In the genomic region with DNA sequence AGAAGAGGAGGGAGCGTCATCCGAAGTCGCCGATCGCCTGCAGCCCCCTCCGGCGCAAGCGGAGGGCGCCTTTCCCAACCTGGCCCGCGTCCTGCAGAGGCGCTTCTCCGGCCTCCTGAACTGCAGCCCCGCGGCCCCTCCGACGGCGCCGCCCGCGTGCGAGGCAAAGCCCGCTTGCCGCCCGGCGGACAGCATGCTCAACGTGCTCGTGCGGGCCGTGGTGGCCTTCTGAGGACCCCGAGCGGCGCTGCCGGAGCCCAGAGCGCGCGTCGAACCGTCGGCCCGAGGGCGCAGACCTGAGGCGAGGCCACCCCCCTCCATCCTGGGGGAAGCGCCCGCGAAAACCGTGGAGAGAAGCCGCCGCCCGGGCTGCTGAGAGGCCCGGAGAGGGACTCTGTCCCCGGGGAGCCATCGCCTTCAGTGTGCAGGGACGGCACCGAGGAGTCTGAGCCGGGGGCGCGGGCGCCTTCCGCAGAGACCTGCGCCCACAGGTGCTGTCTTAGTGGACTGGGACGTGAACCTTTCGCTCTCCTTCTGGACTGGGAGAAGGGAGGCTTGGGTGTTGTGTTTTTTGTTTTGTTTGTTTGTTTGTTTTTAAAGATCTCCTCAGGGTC, we compare ENCODE assay signal across 8 cellular contexts. TPM values are rescaled to one million over a fixed set of nuclear protein-coding genes. Genes with fewer than 3 reads are reported as not detected.
DNase-seq lines count a peak whose midpoint lies in the region; ATAC-seq and TF ChIP-seq lines count a peak whose summit lies in the region.

No MANE protein-coding gene starts in this region.

- H3K27me3 ChIP-seq in brain microvascular endothelial cell (replicated peaks) = no peaks in the 10 kb centered on the region
- H3K27me3 ChIP-seq in suprapubic skin = no peaks in the 10 kb centered on the region

- H3K4me1 ChIP-seq in suprapubic skin = peaks cover 32% of the 10 kb centered on the region

- H3K9me3 ChIP-seq in suprapubic skin = no peaks in the 10 kb centered on the region

- TF ChIP-seq POLR2A in suprapubic skin (IDR thresholded peaks at IDR 0.05) = no peak

- DNase-seq in DMS53 (lab: John Stamatoyannopoulos, UW) (peak; percentile 66), DMS53 treated with DMSO at 0.1 percent for 48 hours (lab: John Stamatoyannopoulos, UW; ENCODE audit: unreplicated experiment) (no peak), NOMO-1 treated with dmso at 0.1 percent for 144 hours (lab: John Stamatoyannopoulos, UW; ENCODE audit: unreplicated experiment) (peak; percentile 66), brain microvascular endothelial cell (no peak), left lobe of liver (ENCODE audit: low spot score) (peak; percentile 63), suprapubic skin (ENCODE audit: low spot score in 2 of 2) (no peak), Ammon's horn (ENCODE audit: low spot score) (no peak)
- no peak for DNase-seq in stimulated activated naive CD4-positive, alpha-beta T cell treated with Interleukin-2 at 50 U/mL for 16 hours (lab: John Stamatoyannopoulos, UW)

- H3K4me3 ChIP-seq in brain microvascular endothelial cell (ENCODE audit: low read depth, low read length) = peak overlapping the region; percentile 99
- H3K4me3 ChIP-seq in suprapubic skin = peak overlapping the region; percentile 79

- H3K36me3 ChIP-seq in brain microvascular endothelial cell (replicated peaks) = peaks cover 14% of the 10 kb centered on the region
- no peaks in the 10 kb centered on the region for H3K36me3 ChIP-seq in suprapubic skin

- in situ Hi-C loops in brain microvascular endothelial cell (cut with HindIII; ENCODE audit: low pct_ligation_motif_present, low sequenced_read_pairs) = no loop called here

- TF ChIP-seq EP300 in suprapubic skin (IDR thresholded peaks at IDR 0.05) = no peak

- ATAC-seq in left lobe of liver = no peak

- H3K27ac ChIP-seq in brain microvascular endothelial cell (peak overlapping the region; percentile 91), suprapubic skin (peak overlapping the region; percentile 97)

- TF ChIP-seq CTCF in brain microvascular endothelial cell (IDR thresholded peaks at IDR 0.05; ENCODE audit: low read depth, low read length, missing control alignments) (no peak), suprapubic skin (IDR thresholded peaks at IDR 0.05) (no peak)

- 0% methylated on average over 10 of the region's 63 CpGs for WGBS in suprapubic skin

RNA-seq across cellular contexts. Expression of gene IER2, which starts 3.5 kb away (rescaled TPM):
- total RNA-seq in left lobe of liver (26.5 TPM), suprapubic skin (100 to 1,000 TPM; 154 to 377 (median 214) TPM)

RNA-seq across cellular contexts. Expression of gene STX10, which starts 3.6 kb away (rescaled TPM):
- total RNA-seq in left lobe of liver (22.7 TPM), suprapubic skin (100 to 1,000 TPM in 1 of 4 donors, 10 to 100 TPM in 3; 71.9 to 110 (median 82.2) TPM)

RNA-seq across cellular contexts. Expression of gene NACC1, which starts 35.7 kb away (rescaled TPM):
- total RNA-seq in left lobe of liver = 26.7 TPM
- 10 to 100 TPM; 13.4 to 47.6 (median 35.3) TPM for total RNA-seq in suprapubic skin

RNA-seq across cellular contexts. Expression of gene TRMT1, which starts 37.2 kb away (rescaled TPM):
- 15.8 TPM for total RNA-seq in left lobe of liver
- total RNA-seq in suprapubic skin = 10 to 100 TPM; 35.1 to 46.2 (median 40.6) TPM

RNA-seq across cellular contexts. Expression of gene LYL1, which starts 51.1 kb away (rescaled TPM):
- total RNA-seq in left lobe of liver (1.5 TPM), suprapubic skin (1 to 10 TPM; 1.5 to 2.7 (median 2.2) TPM)

Comparison
In these comparisons a context has a peak if more than half of its experiments do, and no peak if none do; other contexts are left out.
1. DNase-seq: peak in DMS53 (single experiment), NOMO-1 treated with dmso at 0.1 percent for 144 hours (single experiment) and left lobe of liver (single experiment); none in DMS53 treated with DMSO at 0.1 percent for 48 hours (single experiment), brain microvascular endothelial cell (single experiment), suprapubic skin (0 of 2), stimulated activated naive CD4-positive, alpha-beta T cell treated with Interleukin-2 at 50 U/mL for 16 hours (single experiment) and Ammon's horn (single experiment).